In the genomic region with DNA sequence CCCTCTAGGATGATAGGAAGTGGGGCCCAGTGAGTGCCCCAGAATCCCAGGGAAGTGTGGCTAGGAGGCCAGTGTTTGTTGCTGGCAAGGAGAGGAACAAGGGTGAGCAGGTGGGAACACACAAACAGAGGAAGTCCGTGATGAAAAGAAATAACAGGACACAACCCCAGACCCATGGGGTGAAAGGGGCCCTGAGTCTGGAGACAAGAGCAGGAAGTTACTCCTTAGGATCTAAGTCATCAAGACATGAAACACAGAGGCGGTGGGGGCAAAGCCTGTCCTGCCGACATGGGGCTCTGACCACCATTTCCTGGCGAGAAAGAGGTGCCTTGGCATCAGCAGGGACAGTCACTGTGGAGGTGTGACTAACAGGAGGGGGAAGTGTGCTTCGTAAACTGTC, we compare ENCODE assay signal across 23 cellular contexts. TPM values are rescaled to one million over a fixed set of nuclear protein-coding genes. Genes with fewer than 3 reads are reported as not detected.
"Had no signal": no experiment of that assay in that cellular context is flagged by ENCODE, and none has a peak within 500 bp of the region (broad histone marks: within the 10 kb centered on the region; RNA-seq: fewer than 3 reads in every experiment).

No MANE protein-coding gene starts in this region.

- FAIRE-seq: frontal cortex, small intestine had no signal

- ATAC-seq: activated CD4-positive, CD25-positive, alpha-beta regulatory T cell treated with anti-CD3 and anti-CD28 coated beads, Interleukin-2, amount 50 U/mL, for 24 hours; activated T-helper 17 cell treated with anti-CD3 and anti-CD28 coated beads, Interleukin-2, amount 50 U/mL, for 72 hours; left ventricle myocardium superior; sciatic nerve; stimulated activated naive B cell treated with anti-CD40 and anti-IgM and Interleukin-4, amounts not matched to agents 10 μg/mL and 1 μg/mL and 100 μg/mL, for 72 hours; T-helper 17 cell had no signal

- DNase-seq: activated CD4-positive, alpha-beta T cell treated with anti-CD3 and anti-CD28 coated beads, Interleukin-2, amount 10 ng/mL, durations not matched to agents 24 days and 14 days; activated T-cell treated with anti-CD3 and anti-CD28 coated beads, Interleukin-2, amount 50 U/mL, for 24 hours; brain microvascular endothelial cell; caudate nucleus; effector CD8-positive, alpha-beta T cell; glutamatergic neuron; hippocampal formation; left ventricle myocardium superior; nucleus accumbens; small intestine; stimulated activated CD4-positive, alpha-beta T cell treated with anti-CD3 and anti-CD28 coated beads, Interleukin-2, amount 100 ng/mL, for 48 hours; stimulated activated CD8-positive, alpha-beta memory T cell treated with anti-CD3 and anti-CD28 coated beads, Interleukin-4, amount 100 ng/mL, for 48 hours; stimulated activated naive B cell treated with anti-CD40 and anti-IgM and Interleukin-4, amounts not matched to agents 10 μg/mL and 1 μg/mL and 100 μg/mL, for 72 hours; SW 1271; T-helper 17 cell had no signal

- H3K4me3 ChIP-seq: adrenal gland, ascending aorta, esophagus muscularis mucosa, thoracic aorta had no signal

- H3K27me3 ChIP-seq: ascending aorta, brain microvascular endothelial cell had no signal

- H3K27ac ChIP-seq: adrenal gland, ascending aorta, brain microvascular endothelial cell, esophagus muscularis mucosa, thoracic aorta had no signal

- H3K36me3 ChIP-seq: adrenal gland, ascending aorta, brain microvascular endothelial cell, esophagus muscularis mucosa, thoracic aorta had no signal

- H3K4me1 ChIP-seq: adrenal gland, ascending aorta had no signal

- H3K9me3 ChIP-seq: adrenal gland, ascending aorta had no signal

RNA-seq across cellular contexts. Expression of gene CHST1, which starts 21.8 kb away (rescaled TPM):
- total RNA-seq: activated T-helper 17 cell treated with anti-CD3 and anti-CD28 coated beads, Interleukin-2, amount 50 U/mL, for 72 hours; T-helper 17 cell had no signal
